ENCODE assay signal across 8 cellular contexts in the genomic region with DNA sequence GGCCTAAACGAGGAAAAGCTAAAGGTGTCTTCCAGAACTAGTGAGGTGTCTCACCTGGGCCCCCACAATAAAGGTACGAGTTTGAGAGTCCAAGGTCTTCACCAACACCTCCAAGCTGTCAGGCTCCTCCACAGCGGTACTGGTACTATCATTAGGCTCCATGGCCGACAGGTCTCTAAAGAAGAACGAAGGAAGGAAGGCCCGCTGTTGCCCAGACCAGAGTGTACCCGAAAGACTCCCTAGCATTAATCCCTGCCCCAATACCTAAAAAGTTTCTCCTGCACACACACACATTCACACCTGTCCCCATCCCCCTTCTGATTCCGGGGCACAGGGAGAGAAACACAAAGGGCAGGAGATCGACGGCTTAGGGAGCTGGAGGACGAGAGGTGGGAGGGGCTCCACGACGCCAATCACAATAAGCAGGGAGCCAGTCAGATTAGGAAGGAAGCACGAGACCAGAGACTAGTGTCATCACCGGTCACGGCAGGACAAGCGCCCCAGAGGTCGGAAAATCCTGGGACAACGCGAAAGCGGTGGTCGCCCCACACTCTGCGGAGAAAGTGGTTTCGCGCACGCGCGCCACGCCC. TPM values are rescaled to one million over a fixed set of nuclear protein-coding genes. Genes with fewer than 3 reads are reported as not detected.
A peak's percentile ranks its signal among the peaks of the same experiment; 100 is the strongest.
DNase-seq lines count a peak whose midpoint lies in the region; ATAC-seq, FAIRE-seq and TF ChIP-seq lines count a peak whose summit lies in the region.

No MANE protein-coding gene starts in this region.

- TSS peak; percentile 61 for BruUV-seq in HepG2 (replicated peaks; lab: Mats Ljungman, UMichigan)

- H3K9ac ChIP-seq in HUES6 (ENCODE audit: low read length) (peak overlapping the region; percentile 98), HepG2 (ENCODE audit: insufficient read depth, low read depth, low read length) (peak overlapping the region; percentile 91)

- no peak; the same call in 1 of the 2 replicates for TF ChIP-seq RAD21 in HepG2 (CRISPR knock-in tag; IDR thresholded peaks at IDR 0.05)

- 11% methylated on average over 15 of the region's 29 CpGs for WGBS in HepG2 (ENCODE audit: low lambda C conversion rate)

- ATAC-seq in GM21528 (IDR thresholded peaks at IDR 0.05; ENCODE audit: low FRiP score, unreplicated experiment) (peak; percentile 30), HepG2 (peak; percentile 49)

- no peaks in the 10 kb centered on the region for H3K27me3 ChIP-seq in HUES6 (ENCODE audit: control insufficient read depth, insufficient read depth, low read length)
- no peaks in the 10 kb centered on the region; a peak in 2 of 5 replicates for H3K27me3 ChIP-seq in HepG2 (ENCODE audit: control insufficient read depth in 1 of 2, insufficient read depth in 2 of 2, low read length in 2 of 2)

- TF ChIP-seq CTCF in RWPE1 (conservative IDR thresholded peaks at IDR 0.05; ENCODE audit: low read depth), result no peak
- TF ChIP-seq CTCF in HepG2 (CRISPR knock-in tag; IDR thresholded peaks at IDR 0.05), result no peak

- peak; percentile 15 for FAIRE-seq in HepG2 (lab: Jason Lieb, UNC)

- TF ChIP-seq POLR2A in HepG2 (IDR thresholded peaks at IDR 0.05; ENCODE audit: insufficient read depth in 1 of 2, low read depth in 2 of 2, low read length in 2 of 2), result no peak; a peak in 1 of 4 replicates

- peak; percentile 27 for DNase-seq in NCI-H2107 treated with DMSO at 0.1 percent for 48 hours (lab: John Stamatoyannopoulos, UW; ENCODE audit: unreplicated experiment)
- no peak for DNase-seq in NCI-H2107 (lab: John Stamatoyannopoulos, UW)
- peak; percentile 82 for DNase-seq in RWPE1 (ENCODE audit: low spot score)
- peak; percentile 71 for DNase-seq in dedifferentiated amniotic fluid mesenchymal stem cell (ENCODE audit: extremely low spot score)
- peak; percentile 89 for DNase-seq in HepG2 (ENCODE audit: low spot score)
- peak in 5 of 49 donors; percentile 44 to 89 (median 80) for DNase-seq in substantia nigra (lab: John Stamatoyannopoulos, UW)

- intact Hi-C loops in HepG2 (cut with micrococcal nuclease; ENCODE audit: unreplicated experiment), result loop anchor here (1.0 to 10.0 kb wide), 3 partner anchors 9 to 107 kb away; a partner anchor contains a TSS

- H3K27ac ChIP-seq in HUES6 (ENCODE audit: low read depth, low read length), result no peak overlapping the region
- peak overlapping the region; percentile 96 for H3K27ac ChIP-seq in RWPE1
- H3K27ac ChIP-seq in HepG2 (ENCODE audit: extremely low read length, insufficient read depth, low read length), result peak overlapping the region; percentile 96
- H3K27ac ChIP-seq in substantia nigra (ENCODE audit: low read depth, low read length, poor library complexity, severe bottlenecking), result peak overlapping the region; percentile 99

- CTCF ChIA-PET in RWPE1 (lab: Yijun Ruan, JAX) (interaction anchor here (0.7 to 1.0 kb wide), 4 partner anchors 9 to 319 kb away, joined by 3 to 4 read pairs (median 4); a partner anchor contains a TSS), HepG2 (lab: Yijun Ruan, JAX; ENCODE audit: low intra/inter-chr PET ratio, low total read pairs) (no interaction called here)

- POLR2A ChIA-PET in RWPE1 (lab: Yijun Ruan, JAX; ENCODE audit: low non-redundant PET) (interaction anchor here (0.6 to 1.6 kb wide), 6 partner anchors 12 to 61 kb away, joined by 3 to 11 read pairs (median 4); a partner anchor contains a TSS), HepG2 (lab: Yijun Ruan, JAX) (interaction anchor here (0.6 to 8.0 kb wide), 34 partner anchors 8 to 1320 kb away, joined by 3 to 438 read pairs (median 6); a partner anchor contains a TSS)

- H3K9me3 ChIP-seq in HUES6 (ENCODE audit: control insufficient read depth, insufficient read depth, low read depth, low read length), result no peaks in the 10 kb centered on the region
- no peaks in the 10 kb centered on the region for H3K9me3 ChIP-seq in HepG2 (ENCODE audit: low read length)

- H3K36me3 ChIP-seq in HUES6 (ENCODE audit: control insufficient read depth, insufficient read depth, low read length), result peaks cover 38% of the 10 kb centered on the region
- peaks cover 18 to 40% of the 10 kb centered on the region in 2 experiments for H3K36me3 ChIP-seq in HepG2 (replicated peaks in 1 of 2; ENCODE audit: control insufficient read depth in 1 of 2, insufficient read depth in 2 of 2, low read length in 2 of 2)

- H4K20me1 ChIP-seq in HepG2 (ENCODE audit: insufficient read depth, low read length), result no peaks in the 10 kb centered on the region

- TF ChIP-seq EP300 in HepG2 (IDR thresholded peaks at IDR 0.05; ENCODE audit: low read depth in 2 of 2, low read length in 2 of 2) (0 out of 4 replicates have a peak, but pooled peaks of 1 of the 2 experiments have one; percentile 9), HepG2 (CRISPR knock-in tag; IDR thresholded peaks at IDR 0.05; ENCODE audit: borderline replicate concordance) (no peak)

- H3K4me3 ChIP-seq in HUES6 (ENCODE audit: low read depth, low read length) (peak overlapping the region; percentile 85), HepG2 (replicated peaks in 1 of 3; ENCODE audit: insufficient read depth in 1 of 3, low read depth in 2 of 3, low read length in 3 of 3) (peak overlapping the region; percentile 73 to 88 (median 77))

- H3K79me2 ChIP-seq in HepG2 (ENCODE audit: insufficient read depth, low read length), result peaks cover 54% of the 10 kb centered on the region

- no peak overlapping the region for H2AFZ ChIP-seq in HepG2 (ENCODE audit: low read length)

- in situ Hi-C loops in HepG2 (cut with HindIII; ENCODE audit: extremely low pct_ligation_motif_present, low pct_unique_long_range_greater_than_20kb), result no loop called here

- H3K4me2 ChIP-seq in HepG2 (ENCODE audit: low read depth, low read length), result peak overlapping the region; percentile 100

- H3K4me1 ChIP-seq in HUES6 (ENCODE audit: control insufficient read depth, insufficient read depth, low read length) (no peaks in the 10 kb centered on the region), HepG2 (ENCODE audit: insufficient read depth, low read length) (peaks cover 56% of the 10 kb centered on the region)

RNA-seq across cellular contexts. Expression of a gene that starts 0.8 kb away (rescaled TPM):
- total RNA-seq in HepG2 (2016; rRNA removed; fragmentation: Illumina TruSeq; extraction: Trizol), result 169 and 190 TPM in 2 replicates
- total RNA-seq in HepG2 (2016; cell fraction: cytosol; rRNA removed; fragmentation: Illumina TruSeq; extraction: Trizol; ENCODE audit: low read depth), result 84.0 and 88.6 TPM in 2 replicates
- 156 and 178 TPM in 2 replicates for total RNA-seq in HepG2 (2016; cell fraction: insoluble cytoplasmic fraction; rRNA removed; fragmentation: Illumina TruSeq; extraction: Trizol)
- 178 and 181 TPM in 2 replicates for total RNA-seq in HepG2 (2016; cell fraction: membrane; rRNA removed; fragmentation: Illumina TruSeq; extraction: Trizol)
- 152 and 174 TPM in 2 replicates for total RNA-seq in HepG2 (2016; cell fraction: nucleus; rRNA removed; fragmentation: Illumina TruSeq; extraction: Trizol)
- 157 and 184 TPM in 2 replicates for polyA plus RNA-seq in HepG2 (2011; rRNA removed)
- polyA plus RNA-seq in HepG2 (2011; cell fraction: cytosol; rRNA removed), result 112 and 150 TPM in 2 replicates
- 529 and 638 TPM in 2 replicates for polyA plus RNA-seq in HepG2 (2011; cell fraction: nucleus; rRNA removed)
- 358 and 398 TPM in 2 replicates for polyA plus RNA-seq in HepG2 (2012)
- 78.8 and 95.7 TPM in 2 replicates for polyA plus RNA-seq in HepG2 (2016; cell fraction: cytosol; fragmentation: Illumina TruSeq; extraction: Trizol; ENCODE audit: low read depth)
- 186 and 257 TPM in 2 replicates for polyA plus RNA-seq in HepG2 (2016; cell fraction: insoluble cytoplasmic fraction; fragmentation: Illumina TruSeq; extraction: Trizol; ENCODE audit: low read depth)
- 151 and 180 TPM in 2 replicates for polyA plus RNA-seq in HepG2 (2016; cell fraction: membrane; fragmentation: Illumina TruSeq; extraction: Trizol; ENCODE audit: low read depth)
- 346 and 353 TPM in 2 replicates for polyA plus RNA-seq in HepG2 (2016; cell fraction: nucleus; fragmentation: Illumina TruSeq; extraction: Trizol; ENCODE audit: insufficient read depth, low read depth)
- polyA minus RNA-seq in HepG2 (2011; rRNA and poly(A)+ RNA removed; ENCODE audit: low replicate concordance), result 102 and 309 TPM in 2 replicates
- 190 and 207 TPM in 2 replicates for polyA minus RNA-seq in HepG2 (2011; cell fraction: cytosol; rRNA and poly(A)+ RNA removed)
- 142 and 160 TPM in 2 replicates for polyA minus RNA-seq in HepG2 (2011; cell fraction: nucleus; rRNA and poly(A)+ RNA removed)

RNA-seq across cellular contexts. Expression of a gene that starts 4.0 kb away (rescaled TPM):
- total RNA-seq in HepG2 (2016; rRNA removed; fragmentation: Illumina TruSeq; extraction: Trizol), result 52.9 and 98.2 TPM in 2 replicates
- 43.4 and 48.4 TPM in 2 replicates for total RNA-seq in HepG2 (2016; cell fraction: cytosol; rRNA removed; fragmentation: Illumina TruSeq; extraction: Trizol; ENCODE audit: low read depth)
- 49.1 and 105 TPM in 2 replicates for total RNA-seq in HepG2 (2016; cell fraction: insoluble cytoplasmic fraction; rRNA removed; fragmentation: Illumina TruSeq; extraction: Trizol)
- 24.9 and 27.7 TPM in 2 replicates for total RNA-seq in HepG2 (2016; cell fraction: membrane; rRNA removed; fragmentation: Illumina TruSeq; extraction: Trizol)
- 80.5 and 97.5 TPM in 2 replicates for total RNA-seq in HepG2 (2016; cell fraction: nucleus; rRNA removed; fragmentation: Illumina TruSeq; extraction: Trizol)
- polyA plus RNA-seq in HepG2 (2011; rRNA removed), result 1,140 and 1,216 TPM in 2 replicates
- 931 and 1,024 TPM in 2 replicates for polyA plus RNA-seq in HepG2 (2011; cell fraction: cytosol; rRNA removed)
- 672 and 801 TPM in 2 replicates for polyA plus RNA-seq in HepG2 (2011; cell fraction: nucleus; rRNA removed)
- polyA plus RNA-seq in HepG2 (2012), result 414 and 633 TPM in 2 replicates
- 40.2 and 51.8 TPM in 2 replicates for polyA plus RNA-seq in HepG2 (2016; cell fraction: cytosol; fragmentation: Illumina TruSeq; extraction: Trizol; ENCODE audit: low read depth)
- 55.3 and 56.0 TPM in 2 replicates for polyA plus RNA-seq in HepG2 (2016; cell fraction: insoluble cytoplasmic fraction; fragmentation: Illumina TruSeq; extraction: Trizol; ENCODE audit: low read depth)
- polyA plus RNA-seq in HepG2 (2016; cell fraction: membrane; fragmentation: Illumina TruSeq; extraction: Trizol; ENCODE audit: low read depth), result 20.7 and 25.6 TPM in 2 replicates
- 129 and 139 TPM in 2 replicates for polyA plus RNA-seq in HepG2 (2016; cell fraction: nucleus; fragmentation: Illumina TruSeq; extraction: Trizol; ENCODE audit: insufficient read depth, low read depth)
- polyA minus RNA-seq in HepG2 (2011; rRNA and poly(A)+ RNA removed; ENCODE audit: low replicate concordance), result 3.4 and 446 TPM in 2 replicates
- polyA minus RNA-seq in HepG2 (2011; cell fraction: cytosol; rRNA and poly(A)+ RNA removed), result 154 and 168 TPM in 2 replicates
- 110 and 177 TPM in 2 replicates for polyA minus RNA-seq in HepG2 (2011; cell fraction: nucleus; rRNA and poly(A)+ RNA removed)

RNA-seq across cellular contexts. Expression of a gene that starts 8.9 kb away (rescaled TPM):
- 15.5 and 18.1 TPM in 2 replicates for total RNA-seq in HepG2 (2016; rRNA removed; fragmentation: Illumina TruSeq; extraction: Trizol)
- total RNA-seq in HepG2 (2016; cell fraction: cytosol; rRNA removed; fragmentation: Illumina TruSeq; extraction: Trizol; ENCODE audit: low read depth), result 4.0 and 4.6 TPM in 2 replicates
- total RNA-seq in HepG2 (2016; cell fraction: insoluble cytoplasmic fraction; rRNA removed; fragmentation: Illumina TruSeq; extraction: Trizol), result 16.8 and 18.5 TPM in 2 replicates
- 10.4 and 12.5 TPM in 2 replicates for total RNA-seq in HepG2 (2016; cell fraction: membrane; rRNA removed; fragmentation: Illumina TruSeq; extraction: Trizol)
- 11.7 and 13.0 TPM in 2 replicates for total RNA-seq in HepG2 (2016; cell fraction: nucleus; rRNA removed; fragmentation: Illumina TruSeq; extraction: Trizol)
- polyA plus RNA-seq in HepG2 (2011; rRNA removed), result 1.7 and 2.1 TPM in 2 replicates
- polyA plus RNA-seq in HepG2 (2011; cell fraction: cytosol; rRNA removed), result 1.5 TPM in 2 replicates
- polyA plus RNA-seq in HepG2 (2011; cell fraction: nucleus; rRNA removed), result 3.0 and 3.3 TPM in 2 replicates
- 3.3 and 4.4 TPM in 2 replicates for polyA plus RNA-seq in HepG2 (2012)
- polyA plus RNA-seq in HepG2 (2016; cell fraction: cytosol; fragmentation: Illumina TruSeq; extraction: Trizol; ENCODE audit: low read depth), result 1.9 and 2.9 TPM in 2 replicates
- 12.2 and 12.5 TPM in 2 replicates for polyA plus RNA-seq in HepG2 (2016; cell fraction: insoluble cytoplasmic fraction; fragmentation: Illumina TruSeq; extraction: Trizol; ENCODE audit: low read depth)
- polyA plus RNA-seq in HepG2 (2016; cell fraction: membrane; fragmentation: Illumina TruSeq; extraction: Trizol; ENCODE audit: low read depth), result 5.2 and 6.9 TPM in 2 replicates
- 11.9 and 12.9 TPM in 2 replicates for polyA plus RNA-seq in HepG2 (2016; cell fraction: nucleus; fragmentation: Illumina TruSeq; extraction: Trizol; ENCODE audit: insufficient read depth, low read depth)
- polyA minus RNA-seq in HepG2 (2011; rRNA and poly(A)+ RNA removed; ENCODE audit: low replicate concordance), result 3.9 and 10.7 TPM in 2 replicates
- 1.2 and 1.3 TPM in 2 replicates for polyA minus RNA-seq in HepG2 (2011; cell fraction: cytosol; rRNA and poly(A)+ RNA removed)
- 5.3 and 6.1 TPM in 2 replicates for polyA minus RNA-seq in HepG2 (2011; cell fraction: nucleus; rRNA and poly(A)+ RNA removed)

RNA-seq across cellular contexts. Expression of a gene that starts 13.1 kb away (rescaled TPM):
- 22.8 and 25.3 TPM in 2 replicates for total RNA-seq in HepG2 (2016; rRNA removed; fragmentation: Illumina TruSeq; extraction: Trizol)
- total RNA-seq in HepG2 (2016; cell fraction: cytosol; rRNA removed; fragmentation: Illumina TruSeq; extraction: Trizol; ENCODE audit: low read depth), result 7.9 and 10.4 TPM in 2 replicates
- total RNA-seq in HepG2 (2016; cell fraction: insoluble cytoplasmic fraction; rRNA removed; fragmentation: Illumina TruSeq; extraction: Trizol), result 25.6 and 26.7 TPM in 2 replicates
- 18.6 and 20.8 TPM in 2 replicates for total RNA-seq in HepG2 (2016; cell fraction: membrane; rRNA removed; fragmentation: Illumina TruSeq; extraction: Trizol)
- total RNA-seq in HepG2 (2016; cell fraction: nucleus; rRNA removed; fragmentation: Illumina TruSeq; extraction: Trizol), result 18.0 and 18.5 TPM in 2 replicates
- polyA plus RNA-seq in HepG2 (2011; rRNA removed), result 14.8 and 15.4 TPM in 2 replicates
- polyA plus RNA-seq in HepG2 (2011; cell fraction: cytosol; rRNA removed), result 18.7 and 20.1 TPM in 2 replicates
- 17.4 and 17.7 TPM in 2 replicates for polyA plus RNA-seq in HepG2 (2011; cell fraction: nucleus; rRNA removed)
- polyA plus RNA-seq in HepG2 (2012), result 15.6 and 16.2 TPM in 2 replicates
- 7.6 and 8.6 TPM in 2 replicates for polyA plus RNA-seq in HepG2 (2016; cell fraction: cytosol; fragmentation: Illumina TruSeq; extraction: Trizol; ENCODE audit: low read depth)
- 28.7 and 31.2 TPM in 2 replicates for polyA plus RNA-seq in HepG2 (2016; cell fraction: insoluble cytoplasmic fraction; fragmentation: Illumina TruSeq; extraction: Trizol; ENCODE audit: low read depth)
- polyA plus RNA-seq in HepG2 (2016; cell fraction: membrane; fragmentation: Illumina TruSeq; extraction: Trizol; ENCODE audit: low read depth), result 13.3 and 14.4 TPM in 2 replicates
- 26.3 and 27.8 TPM in 2 replicates for polyA plus RNA-seq in HepG2 (2016; cell fraction: nucleus; fragmentation: Illumina TruSeq; extraction: Trizol; ENCODE audit: insufficient read depth, low read depth)
- polyA minus RNA-seq in HepG2 (2011; rRNA and poly(A)+ RNA removed; ENCODE audit: low replicate concordance), result 12.3 and 17.1 TPM in 2 replicates
- polyA minus RNA-seq in HepG2 (2011; cell fraction: cytosol; rRNA and poly(A)+ RNA removed), result 5.2 and 7.5 TPM in 2 replicates
- polyA minus RNA-seq in HepG2 (2011; cell fraction: nucleus; rRNA and poly(A)+ RNA removed), result 19.2 and 19.6 TPM in 2 replicates

RNA-seq across cellular contexts. Expression of a gene that starts 14.2 kb away (rescaled TPM):
- 296 and 316 TPM in 2 replicates for total RNA-seq in HepG2 (2016; rRNA removed; fragmentation: Illumina TruSeq; extraction: Trizol)
- total RNA-seq in HepG2 (2016; cell fraction: cytosol; rRNA removed; fragmentation: Illumina TruSeq; extraction: Trizol; ENCODE audit: low read depth), result 132 and 145 TPM in 2 replicates
- 301 and 303 TPM in 2 replicates for total RNA-seq in HepG2 (2016; cell fraction: insoluble cytoplasmic fraction; rRNA removed; fragmentation: Illumina TruSeq; extraction: Trizol)
- 151 and 176 TPM in 2 replicates for total RNA-seq in HepG2 (2016; cell fraction: membrane; rRNA removed; fragmentation: Illumina TruSeq; extraction: Trizol)
- total RNA-seq in HepG2 (2016; cell fraction: nucleus; rRNA removed; fragmentation: Illumina TruSeq; extraction: Trizol), result 129 and 139 TPM in 2 replicates
- 111 and 116 TPM in 2 replicates for polyA plus RNA-seq in HepG2 (2011; rRNA removed)
- 142 and 147 TPM in 2 replicates for polyA plus RNA-seq in HepG2 (2011; cell fraction: cytosol; rRNA removed)
- 240 and 247 TPM in 2 replicates for polyA plus RNA-seq in HepG2 (2011; cell fraction: nucleus; rRNA removed)
- polyA plus RNA-seq in HepG2 (2012), result 320 and 331 TPM in 2 replicates
- polyA plus RNA-seq in HepG2 (2016; cell fraction: cytosol; fragmentation: Illumina TruSeq; extraction: Trizol; ENCODE audit: low read depth), result 180 and 199 TPM in 2 replicates
- 438 and 490 TPM in 2 replicates for polyA plus RNA-seq in HepG2 (2016; cell fraction: insoluble cytoplasmic fraction; fragmentation: Illumina TruSeq; extraction: Trizol; ENCODE audit: low read depth)
- polyA plus RNA-seq in HepG2 (2016; cell fraction: membrane; fragmentation: Illumina TruSeq; extraction: Trizol; ENCODE audit: low read depth), result 209 and 226 TPM in 2 replicates
- 322 and 332 TPM in 2 replicates for polyA plus RNA-seq in HepG2 (2016; cell fraction: nucleus; fragmentation: Illumina TruSeq; extraction: Trizol; ENCODE audit: insufficient read depth, low read depth)
- polyA minus RNA-seq in HepG2 (2011; rRNA and poly(A)+ RNA removed; ENCODE audit: low replicate concordance), result 147 and 199 TPM in 2 replicates
- polyA minus RNA-seq in HepG2 (2011; cell fraction: cytosol; rRNA and poly(A)+ RNA removed), result 85.2 and 86.7 TPM in 2 replicates
- polyA minus RNA-seq in HepG2 (2011; cell fraction: nucleus; rRNA and poly(A)+ RNA removed), result 61.5 and 67.4 TPM in 2 replicates
